Comparison of ENCODE assay signal across 8 cellular contexts in genomic region chr15:41661078-41661528, GRCh38. TPM values are rescaled to one million over a fixed set of nuclear protein-coding genes. Genes with fewer than 3 reads are reported as not detected.
DNase-seq lines count a peak whose midpoint lies in the region; FAIRE-seq and TF ChIP-seq lines count a peak whose summit lies in the region.

No MANE protein-coding gene starts in this region.

- H3K4me1 Mint-ChIP-seq in T-helper 2 cell treated with Interferon-gamma antibody and Interleukin-4, amounts not matched to agents 5 μg/mL and 100 μg/mL, for 36 hours (ENCODE audit: low read depth) = peaks cover 33% of the 10 kb centered on the region

- H3K27ac Mint-ChIP-seq in T-helper 2 cell treated with Interferon-gamma antibody and Interleukin-4, amounts not matched to agents 5 μg/mL and 100 μg/mL, for 36 hours = peak overlapping the region; percentile 98

- H3K36me3 Mint-ChIP-seq in T-helper 2 cell treated with Interferon-gamma antibody and Interleukin-4, amounts not matched to agents 5 μg/mL and 100 μg/mL, for 36 hours (ENCODE audit: low read depth) = peaks cover 6% of the 10 kb centered on the region

- peak overlapping the region; percentile 68 for H2AFZ ChIP-seq in OCI-LY3 (ENCODE audit: low read depth, low read length)
- H2AFZ ChIP-seq in endothelial cell of umbilical vein (ENCODE audit: low read depth, low read length) = peak overlapping the region; percentile 84

- peaks cover 10% of the 10 kb centered on the region for H3K9me3 Mint-ChIP-seq in T-helper 2 cell treated with Interferon-gamma antibody and Interleukin-4, amounts not matched to agents 5 μg/mL and 100 μg/mL, for 36 hours

- DNase-seq in T-helper 2 cell treated with Interferon-gamma antibody and Interleukin-4, amounts not matched to agents 5 μg/mL and 100 μg/mL, for 36 hours (ENCODE audit: low spot score) = no peak
- DNase-seq in T-helper 2 cell (no peak), endothelial cell of umbilical vein (ENCODE audit: low read depth, low spot score) (no peak), prostate gland (ENCODE audit: low spot score) (no peak), kidney tubule cell (ENCODE audit: low spot score) (no peak), NCI-H446 (lab: John Stamatoyannopoulos, UW) (no peak)
- no peak for DNase-seq in stimulated activated naive CD4-positive, alpha-beta T cell (lab: John Stamatoyannopoulos, UW)

- TF ChIP-seq POLR2A in endothelial cell of umbilical vein (IDR thresholded peaks at IDR 0.05; ENCODE audit: low read depth, low read length) (no peak), prostate gland (IDR thresholded peaks at IDR 0.05) (no peak)

- H3K4me2 ChIP-seq in OCI-LY3 (ENCODE audit: low read length) (peak overlapping the region; percentile 86), endothelial cell of umbilical vein (ENCODE audit: insufficient read depth, low read length) (peak overlapping the region; percentile 67)

- CTCF ChIA-PET in endothelial cell of umbilical vein (lab: Charles Lee) = interaction anchor here (0.8 to 3.0 kb wide), 6 partner anchors 57 to 719 kb away, joined by 3 to 12 read pairs (median 4); no protein-coding TSS in a partner anchor

- intact Hi-C loops in endothelial cell of umbilical vein (cut with micrococcal nuclease) = loop anchor here (2.0 to 5.0 kb wide), 2 partner anchors 40 to 104 kb away; partner anchors contain the start of gene TYRO3
- intact Hi-C loops in prostate gland (cut with DNase I) = loop anchor here (5.0 kb wide), 1 partner anchor 39 kb away; no protein-coding TSS in a partner anchor

- H4K20me1 ChIP-seq in OCI-LY3 (ENCODE audit: insufficient read depth, low read length) = peaks cover 13% of the 10 kb centered on the region; the same call in 1 of the 2 replicates
- peaks cover 4% of the 10 kb centered on the region for H4K20me1 ChIP-seq in endothelial cell of umbilical vein (replicated peaks; ENCODE audit: control insufficient read depth, extremely low read depth, insufficient read depth, low read length)

- H3K4me3 ChIP-seq in OCI-LY3 (ENCODE audit: low read length) (peak overlapping the region; percentile 77), endothelial cell of umbilical vein (replicated peaks in 1 of 3; ENCODE audit: insufficient read depth in 1 of 3, low read depth in 1 of 3, low read length in 3 of 3) (peak overlapping the region; percentile 5 to 42 (median 40)), prostate gland (peak overlapping the region; percentile 38 to 50)

- dilution Hi-C loops in endothelial cell of umbilical vein (cut with MboI; ENCODE audit: extremely low pct_ligation_motif_present, low sequenced_read_pairs) = no loop called here

- H3K9me3 ChIP-seq in OCI-LY3 (ENCODE audit: insufficient read depth, low read length) (0 out of 2 replicates have a peak, but pooled peaks cover 3% of the 10 kb centered on the region), endothelial cell of umbilical vein (replicated peaks; ENCODE audit: control insufficient read depth, insufficient read depth, low read length) (no peaks in the 10 kb centered on the region), prostate gland (no peaks in the 10 kb centered on the region)

- H3K9ac ChIP-seq in OCI-LY3 (ENCODE audit: low read length) = peak overlapping the region; percentile 62
- H3K9ac ChIP-seq in endothelial cell of umbilical vein (replicated peaks; ENCODE audit: extremely low read depth, insufficient read depth, low read length) = peak overlapping the region; percentile 53

- no peaks in the 10 kb centered on the region for H3K9me1 ChIP-seq in endothelial cell of umbilical vein (replicated peaks; ENCODE audit: control insufficient read depth, extremely low read depth, insufficient read depth, low read length)

- POLR2A ChIA-PET in endothelial cell of umbilical vein (lab: Charles Lee) = no interaction called here

- H3K27ac ChIP-seq in OCI-LY3 (ENCODE audit: low read length) = peak overlapping the region; percentile 64
- no peak overlapping the region for H3K27ac ChIP-seq in endothelial cell of umbilical vein (ENCODE audit: insufficient read depth, low read depth, low read length)
- peak overlapping the region; percentile 75 to 82 for H3K27ac ChIP-seq in prostate gland

- H3K36me3 ChIP-seq in OCI-LY3 (replicated peaks; ENCODE audit: low read depth, low read length) = peaks cover 7% of the 10 kb centered on the region
- H3K36me3 ChIP-seq in endothelial cell of umbilical vein (ENCODE audit: control insufficient read depth in 2 of 2, extremely low read depth in 1 of 2, insufficient read depth in 2 of 2, low read length in 2 of 2) = no peaks in the 10 kb centered on the region
- H3K36me3 ChIP-seq in prostate gland = no peaks in the 10 kb centered on the region

- peak; percentile 33 for FAIRE-seq in endothelial cell of umbilical vein (lab: Jason Lieb, UNC)

- H3K79me2 ChIP-seq in OCI-LY3 (ENCODE audit: low read length) = peaks cover 57% of the 10 kb centered on the region
- H3K79me2 ChIP-seq in endothelial cell of umbilical vein (ENCODE audit: control insufficient read depth, insufficient read depth, low read length) = peaks cover 49% of the 10 kb centered on the region

- 3% methylated on average over 9 of the region's 9 CpGs for WGBS in prostate gland

- H3K4me3 Mint-ChIP-seq in T-helper 2 cell treated with Interferon-gamma antibody and Interleukin-4, amounts not matched to agents 5 μg/mL and 100 μg/mL, for 36 hours = peak overlapping the region; percentile 95

- H3K4me1 ChIP-seq in OCI-LY3 (ENCODE audit: low read length) (peaks cover 24% of the 10 kb centered on the region), endothelial cell of umbilical vein (ENCODE audit: control insufficient read depth, extremely low read depth, insufficient read depth, low read length) (peaks cover 28% of the 10 kb centered on the region), prostate gland (replicated peaks) (no peaks in the 10 kb centered on the region)

- H3K27me3 ChIP-seq in OCI-LY3 (ENCODE audit: low read depth, low read length) = no peaks in the 10 kb centered on the region
- peaks cover 2 to 14% of the 10 kb centered on the region in 2 experiments for H3K27me3 ChIP-seq in endothelial cell of umbilical vein (ENCODE audit: control insufficient read depth in 2 of 2, insufficient read depth in 2 of 2, low read length in 2 of 2)
- no peaks in the 10 kb centered on the region for H3K27me3 ChIP-seq in prostate gland (replicated peaks; ENCODE audit: insufficient read depth)

- no peak for TF ChIP-seq CTCF in OCI-LY3 (IDR thresholded peaks at IDR 0.05; ENCODE audit: low read depth, low read length)
- no peak for TF ChIP-seq CTCF in endothelial cell of umbilical vein (IDR thresholded peaks at IDR 0.05; ENCODE audit: extremely low read depth in 1 of 2, insufficient read depth in 1 of 2, low read depth in 1 of 2, low read length in 2 of 2)
- TF ChIP-seq CTCF in prostate gland (IDR thresholded peaks at IDR 0.05) = no peak

- no TSS peak for BruUV-seq in endothelial cell of umbilical vein (replicated peaks; lab: Mats Ljungman, UMichigan)

- peaks cover 27% of the 10 kb centered on the region for H3K27me3 Mint-ChIP-seq in T-helper 2 cell treated with Interferon-gamma antibody and Interleukin-4, amounts not matched to agents 5 μg/mL and 100 μg/mL, for 36 hours (ENCODE audit: low read depth)

TF ChIP-seq in endothelial cell of umbilical vein, 7 proteins besides CTCF, POLR2A, EP300 and RAD21:
- TF ChIP-seq EZH2 (IDR thresholded peaks at IDR 0.05; ENCODE audit: borderline replicate concordance, low read depth, low read length, severe bottlenecking) = no peak
- TF ChIP-seq FOS (IDR thresholded peaks at IDR 0.05; ENCODE audit: borderline replicate concordance, insufficient read depth, low read length) = no peak

RNA-seq across cellular contexts. Expression of gene MGA, which starts 0.9 kb away (rescaled TPM):
- 34.0 and 36.5 TPM in 2 replicates for total RNA-seq in endothelial cell of umbilical vein
- polyA plus RNA-seq in endothelial cell of umbilical vein = 3.6 and 4.1 TPM in 2 replicates
- polyA plus RNA-seq in endothelial cell of umbilical vein (2011; cell fraction: cytosol; rRNA removed) = 3.2 and 3.5 TPM in 2 replicates
- polyA plus RNA-seq in endothelial cell of umbilical vein (2011; cell fraction: nucleus; rRNA removed) = 16.1 and 18.4 TPM in 2 replicates
- polyA plus RNA-seq in endothelial cell of umbilical vein (2012) = 8.9 and 10.3 TPM in 2 replicates
- 42.3 and 47.5 TPM in 2 replicates for polyA minus RNA-seq in endothelial cell of umbilical vein
- polyA minus RNA-seq in endothelial cell of umbilical vein (2011; cell fraction: cytosol; rRNA and poly(A)+ RNA removed) = 56.9 TPM
- 61.3 and 88.2 TPM in 2 replicates for polyA minus RNA-seq in endothelial cell of umbilical vein (2011; cell fraction: nucleus; rRNA and poly(A)+ RNA removed)
- total RNA-seq in prostate gland = 10 to 100 TPM; 42.9 to 62.5 TPM
